In the genomic region with DNA sequence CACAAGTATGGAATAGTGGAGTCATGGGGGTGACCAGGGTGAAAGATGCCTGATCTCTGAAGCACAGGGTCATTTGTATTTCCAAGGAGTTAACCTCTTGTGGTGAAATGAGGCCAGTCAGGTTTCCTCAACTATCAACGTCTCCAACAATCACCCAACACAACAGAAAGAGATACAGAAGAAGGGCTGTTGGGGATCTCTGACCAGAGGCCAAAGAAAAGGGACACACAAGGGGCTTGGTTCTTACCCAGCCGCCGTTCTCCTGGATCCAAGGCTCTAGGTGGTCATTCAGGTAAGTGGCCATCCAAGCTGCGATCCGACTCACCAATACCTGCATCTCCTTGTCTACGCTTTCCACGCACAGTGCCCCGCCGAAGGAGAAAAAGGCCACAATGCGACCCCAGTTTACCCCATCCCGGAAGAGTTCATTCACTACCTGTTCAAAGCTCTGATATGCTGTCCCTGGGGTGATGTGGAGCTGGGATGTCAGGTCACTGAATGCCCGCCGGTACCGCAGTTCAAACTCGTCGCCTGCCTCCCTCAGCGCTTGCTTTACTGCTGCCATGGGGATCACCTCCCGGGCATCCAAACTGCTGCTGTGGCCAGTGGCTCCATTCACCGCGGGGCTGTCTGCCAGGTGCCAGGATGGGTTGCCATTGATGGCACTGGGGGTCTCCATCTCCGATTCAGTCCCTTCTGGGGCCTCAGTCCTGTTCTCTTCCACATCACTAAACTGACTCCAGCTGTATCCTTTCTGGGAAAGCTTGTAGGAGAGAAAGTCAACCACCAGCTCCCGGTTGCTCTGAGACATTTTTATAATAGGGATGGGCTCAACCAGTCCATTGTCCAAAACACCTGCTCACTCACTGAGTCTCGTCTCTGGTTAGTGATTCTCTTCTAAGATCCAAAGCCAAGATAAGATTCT, we compare ENCODE assay signal across 8 cellular contexts. TPM values are rescaled to one million over a fixed set of nuclear protein-coding genes. Genes with fewer than 3 reads are reported as not detected.
DNase-seq lines count a peak whose midpoint lies in the region; ATAC-seq and TF ChIP-seq lines count a peak whose summit lies in the region.

No MANE protein-coding gene starts in this region.

- WGBS in iPS DF 6.9 (ENCODE audit: insufficient coverage, insufficient read length) = no CpG with 5 or more reads among the region's 23 CpGs
- WGBS in spleen, 5 donors = 32 to 66% (median 55%) methylated on average over 23 of the region's 23 CpGs

- H3K27me3 Mint-ChIP-seq in activated naive CD8-positive, alpha-beta T cell = no peaks in the 10 kb centered on the region

- H3K27me3 ChIP-seq in iPS DF 6.9 (ENCODE audit: control insufficient read depth, insufficient read depth, low read length) (no peaks in the 10 kb centered on the region), spleen (replicated peaks in 1 of 7) (no peaks in the 10 kb centered on the region)

- peak overlapping the region; percentile 96 for H3K4me3 Mint-ChIP-seq in activated naive CD8-positive, alpha-beta T cell

- intact Hi-C loops in spleen (cut with DNase I; ENCODE audit: low total_unique reads) = no loop called here

- H3K4me1 Mint-ChIP-seq in activated naive CD8-positive, alpha-beta T cell (ENCODE audit: low read depth) = peaks cover 25% of the 10 kb centered on the region

- no peak for DNase-seq in AG09309 (ENCODE audit: low read depth)
- no peak for DNase-seq in iPS DF 6.9 (ENCODE audit: low read depth, low spot score)
- DNase-seq in spleen = peak; percentile 83
- no peak for DNase-seq in 8988T
- no peak for DNase-seq in HCEC 1CT

- H3K27ac ChIP-seq in KOPT-K1 (ENCODE audit: low read depth, low read length, poor library complexity, severe bottlenecking) (peak overlapping the region; percentile 98), iPS DF 6.9 (ENCODE audit: low read length) (no peak overlapping the region), spleen (peak overlapping the region; percentile 90 to 98 (median 97))

- H3K9me3 Mint-ChIP-seq in activated naive CD8-positive, alpha-beta T cell (ENCODE audit: low read depth) = no peaks in the 10 kb centered on the region

- peak overlapping the region; percentile 95 for H3K27ac Mint-ChIP-seq in activated naive CD8-positive, alpha-beta T cell

- TF ChIP-seq POLR2A in spleen (IDR thresholded peaks at IDR 0.05) = no peak

- H3K36me3 Mint-ChIP-seq in activated naive CD8-positive, alpha-beta T cell = peaks cover 39% of the 10 kb centered on the region

- H3K36me3 ChIP-seq in KOPT-K1 (ENCODE audit: insufficient read depth, low read length) (peaks cover 51% of the 10 kb centered on the region), iPS DF 6.9 (ENCODE audit: control insufficient read depth, insufficient read depth, low read length) (no peaks in the 10 kb centered on the region; the same call in 1 of the 2 replicates), spleen (peaks cover 0 to 50% (median 0%) of the 10 kb centered on the region in 6 donors)

- peak overlapping the region; percentile 96 for H3K4me3 ChIP-seq in AG09309 (ENCODE audit: control insufficient read depth, low read depth, low read length)
- H3K4me3 ChIP-seq in iPS DF 6.9 (ENCODE audit: low read length) = peak overlapping the region; percentile 56; the same call in 1 of the 2 replicates
- peak overlapping the region; percentile 65 to 98 (median 89) for H3K4me3 ChIP-seq in spleen

- peaks cover 18% of the 10 kb centered on the region for H3K4me1 ChIP-seq in iPS DF 6.9 (ENCODE audit: control insufficient read depth, insufficient read depth, low read length)
- peaks cover 32 to 66% (median 61%) of the 10 kb centered on the region in 6 donors for H3K4me1 ChIP-seq in spleen

- H3K9me3 ChIP-seq in KOPT-K1 (ENCODE audit: insufficient read depth, low read length, poor library complexity, severe bottlenecking) (no peaks in the 10 kb centered on the region), iPS DF 6.9 (ENCODE audit: control insufficient read depth, insufficient read depth, low read length) (no peaks in the 10 kb centered on the region), spleen (no peaks in the 10 kb centered on the region)

- TF ChIP-seq CTCF in AG09309 (IDR thresholded peaks at IDR 0.05; ENCODE audit: control insufficient read depth, insufficient read depth, low read depth, low read length, missing control alignments) (no peak), spleen (IDR thresholded peaks at IDR 0.05 in 8 of 11, conservative IDR thresholded peaks at IDR 0.05 in 3 of 11) (no peak)

- ATAC-seq in HG02798 (IDR thresholded peaks at IDR 0.05; ENCODE audit: poor library complexity, unreplicated experiment) = no peak

RNA-seq across cellular contexts. Expression of a gene that starts 1.0 kb away (rescaled TPM):
- total RNA-seq in spleen = 100 to 1,000 TPM in 4 of 7 donors, 10 to 100 TPM in 3; 70.2 to 167 (median 107) TPM
- polyA plus RNA-seq in spleen = 10 to 100 TPM; 18.7 to 55.5 (median 22.7) TPM

RNA-seq across cellular contexts. Expression of a gene that starts 17.4 kb away (rescaled TPM):
- total RNA-seq in spleen = 10 to 100 TPM in 3 of 7 donors, 1 to 10 TPM in 4; 2.6 to 16.2 (median 8.8) TPM
- 1 to 10 TPM; 1.4 to 9.3 (median 3.1) TPM for polyA plus RNA-seq in spleen
